ENCODE assay signal across 15 cellular contexts in the genomic region with DNA sequence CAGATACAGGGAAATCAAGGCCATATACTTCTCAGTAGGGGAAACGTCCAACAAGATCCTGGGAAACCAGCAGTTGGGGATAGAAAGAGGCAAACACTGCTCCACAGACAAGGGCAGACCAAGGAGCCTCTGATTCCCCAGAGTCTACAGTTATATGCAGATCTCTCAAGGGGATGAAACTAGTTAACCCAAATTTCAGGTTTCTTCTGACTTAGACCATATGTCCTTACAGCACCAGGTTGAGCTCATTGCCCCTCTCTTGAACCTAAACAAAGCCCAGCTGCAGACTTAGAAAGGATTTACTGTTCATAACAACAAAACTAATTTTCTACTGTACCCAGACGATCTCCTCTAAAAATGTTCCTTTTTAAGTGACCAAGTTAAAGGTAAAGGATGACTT. TPM values are rescaled to one million over a fixed set of nuclear protein-coding genes. Genes with fewer than 3 reads are reported as not detected.
DNase-seq lines count a peak whose midpoint lies in the region; ATAC-seq and TF ChIP-seq lines count a peak whose summit lies in the region.
"Had no signal": no experiment of that assay in that cellular context is flagged by ENCODE, and none has a peak within 500 bp of the region (broad histone marks: within the 10 kb centered on the region; RNA-seq: fewer than 3 reads in every experiment).

No MANE protein-coding gene starts in this region.

- CTCF ChIA-PET in activated CD4-positive, alpha-beta T cell treated with anti-CD3 and anti-CD28 coated beads for 36 hours (lab: Charles Lee), result interaction anchor here (0.6 to 1.1 kb wide), 4 partner anchors 8 to 118 kb away, joined by 3 read pairs; no protein-coding TSS in a partner anchor

- H3K36me3 Mint-ChIP-seq in activated CD4-positive, alpha-beta T cell treated with anti-CD3 and anti-CD28 coated beads for 36 hours (ENCODE audit: low read depth), result peaks cover 4% of the 10 kb centered on the region
- no peaks in the 10 kb centered on the region for H3K36me3 Mint-ChIP-seq in activated CD4-positive, alpha-beta T cell treated with anti-CD3 and anti-CD28 coated beads, Interleukin-2, amount 10 ng/mL, durations not matched to agents 24 days and 14 days (ENCODE audit: low read depth)
- H3K36me3 Mint-ChIP-seq in stimulated activated memory B cell treated with anti-CD40 and anti-IgM and Interleukin-4, amounts not matched to agents 10 μg/mL and 1 μg/mL and 100 μg/mL, for 72 hours, result no peaks in the 10 kb centered on the region
- H3K36me3 Mint-ChIP-seq in activated T-cell treated with anti-CD3 and anti-CD28 coated beads, Interleukin-2, amount 50 U/mL, for 4 hours (ENCODE audit: insufficient read depth), result no peaks in the 10 kb centered on the region
- H3K36me3 Mint-ChIP-seq: type B pancreatic cell had no signal

- H3K4me3 ChIP-seq in WI38 (ENCODE audit: low read depth, low read length), result peak overlapping the region; percentile 25
- H3K4me3 ChIP-seq: A549, left lung, SJSA1 had no signal

- DNase-seq in activated CD4-positive, alpha-beta T cell treated with anti-CD3 and anti-CD28 coated beads for 36 hours, result no peak
- no peak for DNase-seq in activated CD4-positive, alpha-beta T cell treated with anti-CD3 and anti-CD28 coated beads, Interleukin-2, amount 10 ng/mL, durations not matched to agents 24 days and 14 days
- DNase-seq in GF-D8 (lab: John Stamatoyannopoulos, UW), result no peak
- no peak for DNase-seq in activated T-cell treated with anti-CD3 and anti-CD28 coated beads, Interleukin-2, amount 50 U/mL, for 4 hours
- DNase-seq in activated CD8-positive, alpha-beta memory T cell treated with anti-CD3 and anti-CD28 coated beads, Interleukin-2, amount 50 U/mL, for 48 hours, result no peak
- DNase-seq: activated T-cell treated with anti-CD3 and anti-CD28 coated beads, Interleukin-2, amount 50 U/mL, for 48 hours; brain microvascular endothelial cell; left lung; WERI-Rb-1 had no signal

- no peak for TF ChIP-seq CTCF in WI38 (IDR thresholded peaks at IDR 0.05; ENCODE audit: low read depth, low read length)

- H3K27ac Mint-ChIP-seq in activated CD4-positive, alpha-beta T cell treated with anti-CD3 and anti-CD28 coated beads for 36 hours, result peak overlapping the region; percentile 62
- no peak overlapping the region for H3K27ac Mint-ChIP-seq in activated CD4-positive, alpha-beta T cell treated with anti-CD3 and anti-CD28 coated beads, Interleukin-2, amount 10 ng/mL, durations not matched to agents 24 days and 14 days
- peak overlapping the region; percentile 80 for H3K27ac Mint-ChIP-seq in stimulated activated memory B cell treated with anti-CD40 and anti-IgM and Interleukin-4, amounts not matched to agents 10 μg/mL and 1 μg/mL and 100 μg/mL, for 72 hours
- H3K27ac Mint-ChIP-seq: type B pancreatic cell had no signal

- no peaks in the 10 kb centered on the region for H3K9me3 Mint-ChIP-seq in activated CD4-positive, alpha-beta T cell treated with anti-CD3 and anti-CD28 coated beads for 36 hours (ENCODE audit: low read depth)
- no peaks in the 10 kb centered on the region for H3K9me3 Mint-ChIP-seq in activated CD4-positive, alpha-beta T cell treated with anti-CD3 and anti-CD28 coated beads, Interleukin-2, amount 10 ng/mL, durations not matched to agents 24 days and 14 days
- no peaks in the 10 kb centered on the region for H3K9me3 Mint-ChIP-seq in stimulated activated memory B cell treated with anti-CD40 and anti-IgM and Interleukin-4, amounts not matched to agents 10 μg/mL and 1 μg/mL and 100 μg/mL, for 72 hours
- no peaks in the 10 kb centered on the region for H3K9me3 Mint-ChIP-seq in activated T-cell treated with anti-CD3 and anti-CD28 coated beads, Interleukin-2, amount 50 U/mL, for 4 hours
- H3K9me3 Mint-ChIP-seq: type B pancreatic cell had no signal

- ATAC-seq in activated CD4-positive, alpha-beta T cell treated with anti-CD3 and anti-CD28 coated beads for 36 hours, result no peak
- peak; percentile 11 for ATAC-seq in HG03196 (IDR thresholded peaks at IDR 0.05; ENCODE audit: unreplicated experiment)
- ATAC-seq in stimulated activated memory B cell treated with anti-CD40 and anti-IgM and Interleukin-4, amounts not matched to agents 10 μg/mL and 1 μg/mL and 100 μg/mL, for 72 hours, result no peak
- ATAC-seq in activated T-cell treated with anti-CD3 and anti-CD28 coated beads, Interleukin-2, amount 50 U/mL, for 4 hours, result no peak
- ATAC-seq: A549, left lung had no signal

- intact Hi-C loops in activated CD4-positive, alpha-beta T cell treated with anti-CD3 and anti-CD28 coated beads for 36 hours (cut with DNase I, micrococcal nuclease), result no loop called here
- intact Hi-C loops in activated CD4-positive, alpha-beta T cell treated with anti-CD3 and anti-CD28 coated beads, Interleukin-2, amount 10 ng/mL, durations not matched to agents 24 days and 14 days (cut with micrococcal nuclease), result no loop called here

- H3K27me3 Mint-ChIP-seq in activated CD4-positive, alpha-beta T cell treated with anti-CD3 and anti-CD28 coated beads for 36 hours, result no peaks in the 10 kb centered on the region
- H3K27me3 Mint-ChIP-seq in activated CD4-positive, alpha-beta T cell treated with anti-CD3 and anti-CD28 coated beads, Interleukin-2, amount 10 ng/mL, durations not matched to agents 24 days and 14 days, result no peaks in the 10 kb centered on the region
- H3K27me3 Mint-ChIP-seq in stimulated activated memory B cell treated with anti-CD40 and anti-IgM and Interleukin-4, amounts not matched to agents 10 μg/mL and 1 μg/mL and 100 μg/mL, for 72 hours, result no peaks in the 10 kb centered on the region
- H3K27me3 Mint-ChIP-seq in activated T-cell treated with anti-CD3 and anti-CD28 coated beads, Interleukin-2, amount 50 U/mL, for 4 hours (ENCODE audit: low read depth), result no peaks in the 10 kb centered on the region
- H3K27me3 Mint-ChIP-seq: type B pancreatic cell had no signal

- POLR2A ChIA-PET in activated CD4-positive, alpha-beta T cell treated with anti-CD3 and anti-CD28 coated beads for 36 hours (lab: Charles Lee), result no interaction called here

- H3K4me3 Mint-ChIP-seq in activated CD4-positive, alpha-beta T cell treated with anti-CD3 and anti-CD28 coated beads for 36 hours, result no peak overlapping the region
- no peak overlapping the region for H3K4me3 Mint-ChIP-seq in activated CD4-positive, alpha-beta T cell treated with anti-CD3 and anti-CD28 coated beads, Interleukin-2, amount 10 ng/mL, durations not matched to agents 24 days and 14 days
- peak overlapping the region; percentile 48 for H3K4me3 Mint-ChIP-seq in stimulated activated memory B cell treated with anti-CD40 and anti-IgM and Interleukin-4, amounts not matched to agents 10 μg/mL and 1 μg/mL and 100 μg/mL, for 72 hours
- no peak overlapping the region for H3K4me3 Mint-ChIP-seq in activated T-cell treated with anti-CD3 and anti-CD28 coated beads, Interleukin-2, amount 50 U/mL, for 4 hours
- H3K4me3 Mint-ChIP-seq: type B pancreatic cell had no signal

- peaks cover 17% of the 10 kb centered on the region for H3K4me1 Mint-ChIP-seq in activated CD4-positive, alpha-beta T cell treated with anti-CD3 and anti-CD28 coated beads for 36 hours
- peaks cover 12% of the 10 kb centered on the region for H3K4me1 Mint-ChIP-seq in activated CD4-positive, alpha-beta T cell treated with anti-CD3 and anti-CD28 coated beads, Interleukin-2, amount 10 ng/mL, durations not matched to agents 24 days and 14 days
- peaks cover 25% of the 10 kb centered on the region for H3K4me1 Mint-ChIP-seq in stimulated activated memory B cell treated with anti-CD40 and anti-IgM and Interleukin-4, amounts not matched to agents 10 μg/mL and 1 μg/mL and 100 μg/mL, for 72 hours
- peaks cover 21% of the 10 kb centered on the region for H3K4me1 Mint-ChIP-seq in activated T-cell treated with anti-CD3 and anti-CD28 coated beads, Interleukin-2, amount 50 U/mL, for 4 hours (ENCODE audit: low read depth)

RNA-seq across cellular contexts. Expression of gene SMYD3, which starts 24.3 kb away (rescaled TPM):
- total RNA-seq in activated CD4-positive, alpha-beta T cell treated with anti-CD3 and anti-CD28 coated beads for 36 hours, result 10 to 100 TPM; 17.2 to 18.4 TPM
- total RNA-seq in activated CD4-positive, alpha-beta T cell treated with anti-CD3 and anti-CD28 coated beads, Interleukin-2, amount 10 ng/mL, durations not matched to agents 24 days and 14 days, result 23.9 and 24.4 TPM in 2 replicates
- total RNA-seq in activated T-cell treated with anti-CD3 and anti-CD28 coated beads, Interleukin-2, amount 50 U/mL, for 4 hours, result 10 to 100 TPM; 10.7 to 13.0 (median 11.9) TPM
